ENCODE assay signal across 8 cellular contexts in the genomic region with DNA sequence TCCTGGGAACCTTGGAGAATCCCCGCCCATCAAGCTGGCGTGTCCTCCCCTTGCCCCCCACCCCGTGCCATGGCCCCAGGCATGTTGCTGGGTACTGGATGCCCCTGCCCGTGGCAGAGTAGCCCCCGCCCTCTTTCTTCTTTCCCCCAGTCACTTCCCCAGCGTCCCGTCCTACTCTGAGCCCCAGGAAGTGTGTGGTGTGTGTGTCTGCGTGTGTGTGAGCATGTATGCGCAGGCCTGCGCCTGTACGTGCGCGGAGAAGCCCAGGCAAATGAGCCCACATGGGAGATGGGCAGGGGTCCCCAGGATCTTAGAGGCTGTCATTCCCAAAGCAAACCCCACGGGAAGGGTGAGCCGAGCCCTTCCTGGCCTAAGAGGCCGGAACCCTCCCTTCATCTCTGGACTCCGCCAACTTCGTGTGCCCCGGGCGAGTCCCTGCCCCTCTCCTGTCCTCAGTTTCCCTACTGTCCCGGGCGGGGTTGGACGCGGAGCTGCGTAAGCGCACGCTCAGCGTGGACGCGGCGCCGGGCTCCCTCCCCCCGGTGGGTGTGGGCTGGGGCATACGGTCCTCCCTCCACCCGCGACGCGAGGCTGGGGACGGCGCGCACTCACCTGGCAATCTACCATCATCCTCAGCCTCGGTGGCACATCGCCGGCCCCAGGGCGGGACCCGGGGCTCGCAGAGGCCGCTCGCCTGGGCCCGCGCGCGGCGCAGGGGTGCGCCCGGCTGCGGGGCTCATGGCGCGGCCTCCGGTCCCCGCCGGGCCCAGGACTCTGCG. TPM values are rescaled to one million over a fixed set of nuclear protein-coding genes. Genes with fewer than 3 reads are reported as not detected.
DNase-seq lines count a peak whose midpoint lies in the region; ATAC-seq, FAIRE-seq and TF ChIP-seq lines count a peak whose summit lies in the region.

No MANE protein-coding gene starts in this region.

- no CpG with 5 or more reads among the region's 63 CpGs for WGBS in mesendoderm (ENCODE audit: extremely low coverage, insufficient coverage, low lambda C conversion rate)
- 9% methylated on average over 14 of the region's 63 CpGs for WGBS in suprapubic skin

- no peak overlapping the region for H2BK15ac ChIP-seq in mesendoderm (replicated peaks; ENCODE audit: low read depth)

- peak overlapping the region; percentile 58 for H2AK5ac ChIP-seq in mesendoderm (ENCODE audit: low read length)

- H3K27ac ChIP-seq in duodenal mucosa (ENCODE audit: low read depth, low read length) (peak overlapping the region; percentile 84), mesendoderm (ENCODE audit: low read depth, low read length) (no peak overlapping the region), suprapubic skin (peak overlapping the region; percentile 87)

- no peak for TF ChIP-seq CTCF in GM12865 (IDR thresholded peaks at IDR 0.05; ENCODE audit: insufficient read depth, low read depth, low read length, missing control alignments)
- TF ChIP-seq CTCF in suprapubic skin (IDR thresholded peaks at IDR 0.05) = no peak

- H3K27ac Mint-ChIP-seq in activated CD4-positive, alpha-beta T cell treated with anti-CD3 and anti-CD28 coated beads for 36 hours = peak overlapping the region; percentile 83

- FAIRE-seq in H54 (lab: Jason Lieb, UNC) = no peak

- H3K18ac ChIP-seq in mesendoderm (ENCODE audit: low read length) = peak overlapping the region; percentile 2

- H3K79me2 ChIP-seq in mesendoderm (ENCODE audit: control insufficient read depth, insufficient read depth, low read length) = no peaks in the 10 kb centered on the region

- H3K9me3 Mint-ChIP-seq in activated CD4-positive, alpha-beta T cell treated with anti-CD3 and anti-CD28 coated beads for 36 hours (ENCODE audit: low read depth) = no peaks in the 10 kb centered on the region

- CTCF ChIA-PET in activated CD4-positive, alpha-beta T cell treated with anti-CD3 and anti-CD28 coated beads for 36 hours (lab: Charles Lee) = interaction anchor here (0.6 to 7.7 kb wide), 10 partner anchors 13 to 1438 kb away, joined by 3 to 139 read pairs (median 6); a partner anchor contains a TSS

- H3K79me1 ChIP-seq in mesendoderm (ENCODE audit: low read length) = peaks cover 2% of the 10 kb centered on the region

- peak overlapping the region; percentile 85 for H3K4me3 Mint-ChIP-seq in activated CD4-positive, alpha-beta T cell treated with anti-CD3 and anti-CD28 coated beads for 36 hours

- H2BK120ac ChIP-seq in mesendoderm (ENCODE audit: low read depth, low read length) = no peak overlapping the region

- H3K36me3 Mint-ChIP-seq in activated CD4-positive, alpha-beta T cell treated with anti-CD3 and anti-CD28 coated beads for 36 hours (ENCODE audit: low read depth) = peaks cover 19% of the 10 kb centered on the region

- no peak overlapping the region for H4K5ac ChIP-seq in mesendoderm (ENCODE audit: low read length)

- no peak overlapping the region for H4K8ac ChIP-seq in mesendoderm (ENCODE audit: low read depth, low read length)

- H3K9ac ChIP-seq in duodenal mucosa (ENCODE audit: low read depth in 1 of 2, low read length in 2 of 2) (peak overlapping the region; percentile 94 to 99), mesendoderm (ENCODE audit: low read length) (peak overlapping the region; percentile 93)

- H3K9me3 ChIP-seq in duodenal mucosa (ENCODE audit: control insufficient read depth in 1 of 2, low read length in 2 of 2) (no peaks in the 10 kb centered on the region), suprapubic skin (no peaks in the 10 kb centered on the region)

- peak overlapping the region; percentile 90 for H3K4me3 ChIP-seq in GM12865 (ENCODE audit: low read depth, low read length)
- H3K4me3 ChIP-seq in duodenal mucosa (ENCODE audit: low read depth in 1 of 2, low read length in 2 of 2) = peak overlapping the region; percentile 84 to 93
- peak overlapping the region; percentile 79 for H3K4me3 ChIP-seq in mesendoderm (ENCODE audit: low read length)
- peak overlapping the region; percentile 59 for H3K4me3 ChIP-seq in suprapubic skin

- H3K23ac ChIP-seq in mesendoderm (ENCODE audit: low read length) = peak overlapping the region; percentile 98

- H3K27me3 Mint-ChIP-seq in activated CD4-positive, alpha-beta T cell treated with anti-CD3 and anti-CD28 coated beads for 36 hours = no peaks in the 10 kb centered on the region

- peaks cover 35% of the 10 kb centered on the region for H3K4me1 Mint-ChIP-seq in activated CD4-positive, alpha-beta T cell treated with anti-CD3 and anti-CD28 coated beads for 36 hours

- H3K56ac ChIP-seq in mesendoderm (ENCODE audit: low read length) = peak overlapping the region; percentile 96

- H3K4ac ChIP-seq in mesendoderm (ENCODE audit: low read depth, low read length) = no peak overlapping the region

- peak overlapping the region; percentile 96 for H3K4me2 ChIP-seq in mesendoderm (ENCODE audit: low read length)

- POLR2A ChIA-PET in activated CD4-positive, alpha-beta T cell treated with anti-CD3 and anti-CD28 coated beads for 36 hours (lab: Charles Lee) = interaction anchor here (0.7 to 1.4 kb wide), 2 partner anchors 42 to 118 kb away, joined by 3 to 6 read pairs; a partner anchor contains a TSS

- no peaks in the 10 kb centered on the region for H3K27me3 ChIP-seq in duodenal mucosa (ENCODE audit: control insufficient read depth in 1 of 2, insufficient read depth in 2 of 2, low read length in 2 of 2)
- no peaks in the 10 kb centered on the region for H3K27me3 ChIP-seq in mesendoderm (ENCODE audit: insufficient read depth, low read length, poor library complexity)
- H3K27me3 ChIP-seq in suprapubic skin = no peaks in the 10 kb centered on the region

- intact Hi-C loops in activated CD4-positive, alpha-beta T cell treated with anti-CD3 and anti-CD28 coated beads for 36 hours (cut with DNase I, micrococcal nuclease) = loop anchor here (1.0 to 10.0 kb wide), 15 partner anchors 14 to 920 kb away; a partner anchor contains a TSS

- H3K4me1 ChIP-seq in duodenal mucosa (ENCODE audit: control insufficient read depth in 1 of 2, insufficient read depth in 2 of 2, low read length in 2 of 2) (peaks cover 36 to 44% of the 10 kb centered on the region in 2 donors), mesendoderm (ENCODE audit: control insufficient read depth, low read depth, low read length) (peaks cover 3% of the 10 kb centered on the region), suprapubic skin (peaks cover 43% of the 10 kb centered on the region)

- TF ChIP-seq EP300 in suprapubic skin (IDR thresholded peaks at IDR 0.05) = no peak

- DNase-seq in GM12865 (ENCODE audit: low read depth) = peak; percentile 66
- DNase-seq in H54 (ENCODE audit: insufficient read length, low spot score) = peak; percentile 64
- DNase-seq in M059J (ENCODE audit: low read depth) = peak; percentile 32
- peak; percentile 79 for DNase-seq in activated CD4-positive, alpha-beta T cell treated with anti-CD3 and anti-CD28 coated beads for 36 hours
- DNase-seq in mesendoderm = peak; percentile 50
- DNase-seq in suprapubic skin (ENCODE audit: low spot score in 2 of 2) = peak in 1 of 2 donors; percentile 87
- DNase-seq in dedifferentiated amniotic fluid mesenchymal stem cell (ENCODE audit: extremely low spot score) = no peak

- H2BK5ac ChIP-seq in mesendoderm (ENCODE audit: low read length) = no peak overlapping the region

- H3K36me3 ChIP-seq in duodenal mucosa (ENCODE audit: control insufficient read depth in 1 of 2, insufficient read depth in 2 of 2, low read length in 2 of 2) (no peaks in the 10 kb centered on the region), mesendoderm (ENCODE audit: control insufficient read depth, insufficient read depth, low read length) (no peaks in the 10 kb centered on the region), suprapubic skin (no peaks in the 10 kb centered on the region)

- peak; percentile 52 for ATAC-seq in activated CD4-positive, alpha-beta T cell treated with anti-CD3 and anti-CD28 coated beads for 36 hours

- TF ChIP-seq POLR2A in H54 (IDR thresholded peaks at IDR 0.05; ENCODE audit: low read depth, low read length) (peak; percentile 15; the same call in 1 of the 2 replicates), suprapubic skin (IDR thresholded peaks at IDR 0.05) (peak in 1 of 2 donors; percentile 43)

RNA-seq across cellular contexts. Expression of a gene that starts 15.2 kb away (rescaled TPM):
- total RNA-seq in M059J (2014; rRNA removed; shearing (Covaris generic)) = 0.05 and 0.44 TPM in 2 replicates
- total RNA-seq in activated CD4-positive, alpha-beta T cell treated with anti-CD3 and anti-CD28 coated beads for 36 hours = 1 to 10 TPM; 3.8 to 4.8 TPM
- 3.3 TPM for polyA plus RNA-seq in mesendoderm (2013, experiment 1 of 2)
- 3.7 TPM for polyA plus RNA-seq in mesendoderm (2013, experiment 2 of 2)
- 10 to 100 TPM in 1 of 4 donors, 1 to 10 TPM in 3; 2.6 to 14.6 (median 5.8) TPM for total RNA-seq in suprapubic skin

RNA-seq across cellular contexts. Expression of a gene that starts 27.5 kb away (rescaled TPM):
- 6.1 and 11.8 TPM in 2 replicates for total RNA-seq in M059J (2014; rRNA removed; shearing (Covaris generic))
- total RNA-seq in activated CD4-positive, alpha-beta T cell treated with anti-CD3 and anti-CD28 coated beads for 36 hours = 10 to 100 TPM; 65.1 to 78.6 TPM
- polyA plus RNA-seq in mesendoderm (2013, experiment 1 of 2) = 8.2 TPM
- polyA plus RNA-seq in mesendoderm (2013, experiment 2 of 2) = 9.3 TPM
- 100 to 1,000 TPM; 173 to 244 (median 212) TPM for total RNA-seq in suprapubic skin
